ENCODE assay signal across 18 cellular contexts in genomic region chr5:66848749-66849641, GRCh38.
A peak's percentile ranks its signal among the peaks of the same experiment; 100 is the strongest.
DNase-seq lines count a peak whose midpoint lies in the region; ATAC-seq, FAIRE-seq and TF ChIP-seq lines count a peak whose summit lies in the region.
"Had no signal": no experiment of that assay in that cellular context is flagged by ENCODE, and none has a peak within 500 bp of the region (broad histone marks: within the 10 kb centered on the region; RNA-seq: fewer than 3 reads in every experiment).

No MANE protein-coding gene starts in this region.

- H3K36me3 ChIP-seq in HEK293 (ENCODE audit: control insufficient read depth in 2 of 2, insufficient read depth in 1 of 2, low read length in 2 of 2) (no peaks in the 10 kb centered on the region), SJCRH30 (no peaks in the 10 kb centered on the region)
- H3K36me3 ChIP-seq: left lung, prostate gland, WERI-Rb-1 had no signal

- FAIRE-seq in A549 (lab: Jason Lieb, UNC), result no peak
- FAIRE-seq in urothelium cell line (lab: Jason Lieb, UNC), result no peak
- FAIRE-seq: D721Med, GM18507 had no signal

- H3K4me3 ChIP-seq in A549 (no peak overlapping the region), HEK293 (ENCODE audit: low read depth, low read length) (no peak overlapping the region), foreskin fibroblast (ENCODE audit: low read depth in 1 of 2, low read length in 2 of 2) (no peak overlapping the region), SJCRH30 (no peak overlapping the region)
- H3K4me3 ChIP-seq: left lung, prostate gland had no signal

- 89% methylated on average over 10 of the region's 10 CpGs for WGBS in A549 (ENCODE audit: missing lambda C conversion rate)

- H3K4me1 ChIP-seq in A549 (peaks cover 24% of the 10 kb centered on the region), HEK293 (ENCODE audit: control insufficient read depth, insufficient read depth, low read length) (0 out of 2 replicates have a peak, but pooled peaks cover 9% of the 10 kb centered on the region), SJCRH30 (no peaks in the 10 kb centered on the region)
- H3K4me1 ChIP-seq: prostate gland had no signal

- no peaks in the 10 kb centered on the region for H3K27me3 ChIP-seq in SJCRH30
- H3K27me3 ChIP-seq: left lung had no signal

- CTCF ChIA-PET in A549 (lab: Yijun Ruan, JAX) (interaction anchor here (0.9 to 1.7 kb wide), 6 partner anchors 8 to 34 kb away, joined by 3 to 6 read pairs (median 5); no protein-coding TSS in a partner anchor), HEK293 (lab: Yijun Ruan, JAX) (interaction anchor here (1.2 kb wide), 1 partner anchor 139 kb away, joined by 3 read pairs; no protein-coding TSS in a partner anchor)

- no peak for TF ChIP-seq CTCF in A549 (IDR thresholded peaks at IDR 0.05)
- no peak for TF ChIP-seq CTCF in HEK293 (tag by site-specific recombination; IDR thresholded peaks at IDR 0.05)
- TF ChIP-seq CTCF in foreskin fibroblast (IDR thresholded peaks at IDR 0.05; ENCODE audit: low read depth, low read length), result no peak

- no peak for TF ChIP-seq RAD21 in A549 (conservative IDR thresholded peaks at IDR 0.05 in 1 of 2, IDR thresholded peaks at IDR 0.05 in 1 of 2)

- TF ChIP-seq EP300 in A549 (IDR thresholded peaks at IDR 0.05), result no peak

- TF ChIP-seq POLR2A in A549 (IDR thresholded peaks at IDR 0.05; ENCODE audit: low read length), result no peak

- H3K9me3 ChIP-seq in A549, result no peaks in the 10 kb centered on the region
- H3K9me3 ChIP-seq in HEK293 (ENCODE audit: control insufficient read depth, insufficient read depth, low read depth, low read length), result no peaks in the 10 kb centered on the region
- H3K9me3 ChIP-seq in SJCRH30 (replicated peaks), result no peaks in the 10 kb centered on the region
- H3K9me3 ChIP-seq: left lung, prostate gland had no signal

- POLR2A ChIA-PET in A549 (lab: Yijun Ruan, JAX) (no interaction called here), HEK293 (lab: Yijun Ruan, JAX) (no interaction called here)

- no peak for ATAC-seq in A549
- no peak for ATAC-seq in GM19023 (IDR thresholded peaks at IDR 0.05; ENCODE audit: unreplicated experiment)
- ATAC-seq: left lung; naive thymus-derived CD8-positive, alpha-beta T cell had no signal

- DNase-seq in A549 (ENCODE audit: low read depth in 1 of 2, low spot score in 1 of 2) (no peak), amniotic epithelial cell (ENCODE audit: low read depth) (peak; percentile 21), foreskin fibroblast (peak; percentile 72 to 85), urothelium cell line (ENCODE audit: low spot score) (no peak), NCI-H345 (lab: John Stamatoyannopoulos, UW) (no peak), SJCRH30 (no peak)
- DNase-seq: aorta; left lung; naive thymus-derived CD8-positive, alpha-beta T cell; NCI-H1417; SW 1271; WERI-Rb-1 had no signal

- H3K27ac ChIP-seq in A549 (peak overlapping the region; percentile 64 to 84), HEK293 (ENCODE audit: extremely low read depth, low read depth, low read length) (no peak overlapping the region), SJCRH30 (no peak overlapping the region)
- H3K27ac ChIP-seq: KMS-11, left lung, prostate gland, WERI-Rb-1 had no signal

- H3K4me2 ChIP-seq in A549, result peak overlapping the region; percentile 37; the same call in 2 of the 3 replicates
- H3K4me2 ChIP-seq: KMS-11 had no signal

TF ChIP-seq in A549, 52 proteins besides CTCF, POLR2A, EP300 and RAD21:
- TF ChIP-seq HDAC2 (IDR thresholded peaks at IDR 0.05) (no peak), HOXB5 (CRISPR knock-in tag; IDR thresholded peaks at IDR 0.05) (no peak), RFX5 (IDR thresholded peaks at IDR 0.05) (no peak), JUNB (IDR thresholded peaks at IDR 0.05) (no peak), REST (IDR thresholded peaks at IDR 0.05) (no peak), HOXA7 (CRISPR knock-in tag; IDR thresholded peaks at IDR 0.05) (no peak), RARB (CRISPR knock-in tag; IDR thresholded peaks at IDR 0.05) (no peak)

TF ChIP-seq in HEK293, 187 proteins besides CTCF, POLR2A, EP300 and RAD21:
- TF ChIP-seq PRDM1 (tag by site-specific recombination; IDR thresholded peaks at IDR 0.05) (peak; percentile 73; the same call in 1 of the 2 replicates), ZNF777 (tag by site-specific recombination; IDR thresholded peaks at IDR 0.05; ENCODE audit: borderline replicate concordance) (no peak), ZNF366 (tag by site-specific recombination; conservative IDR thresholded peaks at IDR 0.05) (peak; percentile 18), ZNF585B (tag by site-specific recombination; IDR thresholded peaks at IDR 0.05) (peak; percentile 62), ZNF600 (tag by site-specific recombination; IDR thresholded peaks at IDR 0.05) (peak; percentile 56), PATZ1 (tag by site-specific recombination; IDR thresholded peaks at IDR 0.05) (0 out of 2 replicates have a peak, but pooled peaks have one; percentile 26), ZNF398 (tag by site-specific recombination; IDR thresholded peaks at IDR 0.05) (peak; percentile 89), SCRT2 (tag by site-specific recombination; IDR thresholded peaks at IDR 0.05) (peak; percentile 82), MEIS1 (CRISPR knock-in tag; IDR thresholded peaks at IDR 0.05; ENCODE audit: borderline replicate concordance) (no peak)

Comparison
In these comparisons a context has a peak if more than half of its experiments do, and no peak if none do; other contexts are left out.
1. DNase-seq: peak in amniotic epithelial cell (single experiment) and foreskin fibroblast (2 of 2); none in A549 (0 of 2), urothelium cell line (single experiment), NCI-H345 (single experiment) and SJCRH30 (0 of 2).
2. H3K27ac ChIP-seq: peak in A549 (2 of 2); none in HEK293 (single experiment) and SJCRH30 (single experiment).